In genomic region chr3:111725706-111726105, GRCh38 we compare ENCODE assay signal across 16 cellular contexts.
"Had no signal": no experiment of that assay in that cellular context is flagged by ENCODE, and none has a peak within 500 bp of the region (broad histone marks: within the 10 kb centered on the region; RNA-seq: fewer than 3 reads in every experiment).

No MANE protein-coding gene starts in this region.

- FAIRE-seq: colon had no signal

- H3K27me3 ChIP-seq: foreskin keratinocyte, right lobe of liver, spleen, tibial artery, upper lobe of left lung, vagina had no signal

- H3K4me1 ChIP-seq: psoas muscle had no signal

- DNase-seq: foreskin keratinocyte; immature natural killer cell; naive thymus-derived CD4-positive, alpha-beta T cell; nephron progenitor cell; psoas muscle; retina; right lobe of liver; spleen; stimulated activated CD4-positive, alpha-beta T cell treated with anti-CD3 and anti-CD28 coated beads, Interleukin-15, amount 100 ng/mL, for 24 hours; stimulated activated CD4-positive, alpha-beta T cell treated with anti-CD3 and anti-CD28 coated beads, Interleukin-1b, Interleukin-23, amount 100 ng/mL, for 48 hours; stimulated activated CD4-positive, alpha-beta T cell treated with anti-CD3 and anti-CD28 coated beads, Interleukin-4, amount 100 ng/mL, for 24 hours; tibial artery; upper lobe of left lung had no signal

- H3K9me3 ChIP-seq: psoas muscle, right lobe of liver, spleen, tibial artery, upper lobe of left lung, vagina had no signal

- ATAC-seq: foreskin keratinocyte; naive thymus-derived CD4-positive, alpha-beta T cell; psoas muscle; right lobe of liver; stimulated activated memory B cell treated with anti-CD40 and anti-IgM and Interleukin-4, amounts not matched to agents 10 μg/mL and 1 μg/mL and 100 μg/mL, for 72 hours had no signal

- H3K36me3 ChIP-seq: right lobe of liver, tibial artery, upper lobe of left lung, vagina had no signal

- H3K27ac ChIP-seq: foreskin keratinocyte, psoas muscle, right lobe of liver, spleen, upper lobe of left lung, vagina had no signal

- H3K4me3 ChIP-seq: psoas muscle, right lobe of liver, spleen, tibial artery, upper lobe of left lung, vagina had no signal
